17 cellular contexts compared by ENCODE assay signal in genomic region chr12:66746489-66747201, GRCh38.
DNase-seq lines count a peak whose midpoint lies in the region; ATAC-seq, FAIRE-seq and TF ChIP-seq lines count a peak whose summit lies in the region.
"Had no signal": no experiment of that assay in that cellular context is flagged by ENCODE, and none has a peak within 500 bp of the region (broad histone marks: within the 10 kb centered on the region; RNA-seq: fewer than 3 reads in every experiment).

No MANE protein-coding gene starts in this region.

- no peak overlapping the region for H2BK5ac ChIP-seq in H1 (ENCODE audit: low read depth, low read length)

- FAIRE-seq in H1 (lab: Jason Lieb, UNC) = peak; percentile 24
- FAIRE-seq: D721Med had no signal

- ATAC-seq in GM19035 (IDR thresholded peaks at IDR 0.05; ENCODE audit: unreplicated experiment) = no peak
- ATAC-seq in GM21360 (IDR thresholded peaks at IDR 0.05; ENCODE audit: unreplicated experiment) = no peak
- ATAC-seq: A549 had no signal

- H3K36me3 ChIP-seq in HEK293 (ENCODE audit: control insufficient read depth in 2 of 2, insufficient read depth in 1 of 2, low read length in 2 of 2) (no peaks in the 10 kb centered on the region), H1 (ENCODE audit: control insufficient read depth in 2 of 4, insufficient read depth in 4 of 4, low read length in 3 of 4) (no peaks in the 10 kb centered on the region)
- H3K36me3 ChIP-seq: BE2C, HAP-1 had no signal

- no peak overlapping the region for H3K27ac ChIP-seq in HEK293 (ENCODE audit: extremely low read depth, low read depth, low read length)
- no peak overlapping the region for H3K27ac ChIP-seq in H1 (ENCODE audit: low read depth, low read length)
- H3K27ac ChIP-seq: A549, GM23248, HL-60 had no signal

- H3K9me3 ChIP-seq in HEK293 (ENCODE audit: control insufficient read depth, insufficient read depth, low read depth, low read length) (no peaks in the 10 kb centered on the region), H1 (ENCODE audit: insufficient read depth in 2 of 2, low read depth in 1 of 2, low read length in 1 of 2) (no peaks in the 10 kb centered on the region)
- H3K9me3 ChIP-seq: A549, BE2C, HAP-1 had no signal

- no peaks in the 10 kb centered on the region for H4K20me1 ChIP-seq in H1 (replicated peaks in 1 of 2; ENCODE audit: control insufficient read depth in 1 of 2, insufficient read depth in 2 of 2, low read length in 2 of 2)

- DNase-seq in NCI-H82 (lab: John Stamatoyannopoulos, UW) = peak; percentile 34
- no peak for DNase-seq in H1 (ENCODE audit: low read depth in 1 of 2, low spot score in 2 of 2)
- DNase-seq in DMS53 treated with DMSO at 0.1 percent for 48 hours (lab: John Stamatoyannopoulos, UW; ENCODE audit: unreplicated experiment) = no peak
- DNase-seq in HPDE6-E6E7 (ENCODE audit: extremely low spot score) = no peak
- DNase-seq: BE2C; CD4-positive, alpha-beta memory T cell; DMS153; GM23248; IMR-90; KBM-7 had no signal

- no peak overlapping the region for H3K18ac ChIP-seq in H1 (ENCODE audit: extremely low read depth, low read length)

- no peak overlapping the region for H3K4me2 ChIP-seq in H1 (ENCODE audit: insufficient read depth in 1 of 2, low read depth in 2 of 2, low read length in 2 of 2)
- H3K4me2 ChIP-seq: A549 had no signal

- no peaks in the 10 kb centered on the region for H3K23me2 ChIP-seq in H1 (ENCODE audit: low read depth, low read length)

- POLR2A ChIA-PET in HEK293 (lab: Yijun Ruan, JAX) = interaction anchor here (1.4 kb wide), 1 partner anchor 522 kb away, joined by 3 read pairs; the partner anchor contains the start of gene CAND1
- POLR2A ChIA-PET in H1 (lab: Charles Lee; ENCODE audit: partially characterized antibody) = no interaction called here

- no peak overlapping the region for H3K9ac ChIP-seq in H1 (replicated peaks in 1 of 4; ENCODE audit: extremely low read depth in 1 of 4, low read depth in 3 of 4, low read length in 3 of 4)
- H3K9ac ChIP-seq: GM23248 had no signal

- no peak overlapping the region for H4K8ac ChIP-seq in H1 (ENCODE audit: extremely low read depth, insufficient read depth, low read length)

- no peak overlapping the region for H3K56ac ChIP-seq in H1 (replicated peaks; ENCODE audit: insufficient read length, low read depth, low read length)

- H2BK15ac ChIP-seq in H1 (ENCODE audit: low read length) = no peak overlapping the region

- H3K4me3 ChIP-seq in HEK293 (ENCODE audit: low read depth, low read length) = no peak overlapping the region
- H3K4me3 ChIP-seq in H1 (ENCODE audit: extremely low read depth in 1 of 4, insufficient read depth in 2 of 4, low read depth in 3 of 4, low read length in 4 of 4) = no peak overlapping the region
- H3K4me3 ChIP-seq: A549, GM23248, HAP-1 had no signal

- no peak overlapping the region for H2BK20ac ChIP-seq in H1 (ENCODE audit: low read length)

- no peak overlapping the region for H3K14ac ChIP-seq in H1 (ENCODE audit: insufficient read length)

- no peak for TF ChIP-seq EP300 in H1 (IDR thresholded peaks at IDR 0.05; ENCODE audit: borderline replicate concordance in 1 of 2, low read depth in 2 of 2, low read length in 2 of 2)

- H4K5ac ChIP-seq in H1 (ENCODE audit: insufficient read length, low read depth, low read length) = no peak overlapping the region

- 42% methylated on average over 1 of the region's 1 CpG; no CpG with 5 or more reads in 1 of the 2 experiments for WGBS in H1 (ENCODE audit: extremely low coverage in 1 of 2, insufficient coverage in 1 of 2, insufficient read length in 1 of 2, insufficient replicate concordance in 2 of 2, low coverage in 1 of 2, low lambda C conversion rate in 2 of 2, missing lambda C conversion rate in 1 of 2), 2 experiments

- CTCF ChIA-PET in HEK293 (lab: Yijun Ruan, JAX) = interaction anchor here (0.7 kb wide), 1 partner anchor 77 kb away, joined by 3 read pairs; no protein-coding TSS in a partner anchor
- CTCF ChIA-PET in H1 (lab: Charles Lee; ENCODE audit: partially characterized antibody) = interaction anchor here (0.9 to 2.5 kb wide), 7 partner anchors 8 to 65 kb away, joined by 3 to 9 read pairs (median 3); no protein-coding TSS in a partner anchor

- no peak for TF ChIP-seq RAD21 in H1 (IDR thresholded peaks at IDR 0.05 in 1 of 2, conservative IDR thresholded peaks at IDR 0.05 in 1 of 2; ENCODE audit: low read depth in 2 of 2, low read length in 2 of 2)

- no peak overlapping the region for H2BK12ac ChIP-seq in H1 (ENCODE audit: low read depth, low read length)

- H3K27me3 ChIP-seq in H1 (replicated peaks in 1 of 4; ENCODE audit: control insufficient read depth in 3 of 4, extremely low read depth in 1 of 4, insufficient read depth in 3 of 4, low read length in 3 of 4) = peaks cover 0 to 1% (median 0%) of the 10 kb centered on the region in 4 experiments; a peak in 1 of 7 replicates
- H3K27me3 ChIP-seq: BE2C had no signal

- no peak overlapping the region for H2AFZ ChIP-seq in H1 (ENCODE audit: low read length)
- H2AFZ ChIP-seq: GM23248 had no signal

- peaks cover 54% of the 10 kb centered on the region for H3K4me1 ChIP-seq in HEK293 (ENCODE audit: control insufficient read depth, insufficient read depth, low read length)
- H3K4me1 ChIP-seq in H1 (replicated peaks in 1 of 4; ENCODE audit: control insufficient read depth in 3 of 4, insufficient read depth in 4 of 4, low read length in 3 of 4) = peaks cover 0 to 3% (median 0%) of the 10 kb centered on the region in 4 experiments; a peak in 1 of 7 replicates
- H3K4me1 ChIP-seq: A549, BE2C, HAP-1 had no signal

- no peak overlapping the region for H2BK120ac ChIP-seq in H1 (replicated peaks; ENCODE audit: low read depth, low read length)

- no peak for TF ChIP-seq POLR2A in H1 (IDR thresholded peaks at IDR 0.05; ENCODE audit: control extremely low read depth in 1 of 2, low read depth in 2 of 2, low read length in 2 of 2)

- H3K79me2 ChIP-seq in H1 (ENCODE audit: control insufficient read depth in 1 of 2, insufficient read depth in 2 of 2, low read length in 2 of 2) = no peaks in the 10 kb centered on the region

- H3K79me1 ChIP-seq in H1 (ENCODE audit: low read depth, low read length) = no peaks in the 10 kb centered on the region

- no peak overlapping the region for H4K91ac ChIP-seq in H1 (replicated peaks; ENCODE audit: insufficient read length, low read length)

- H3K23ac ChIP-seq in H1 (ENCODE audit: insufficient read length) = no peak overlapping the region

- TF ChIP-seq CTCF in HEK293 (tag by site-specific recombination; IDR thresholded peaks at IDR 0.05) (no peak), H1 (IDR thresholded peaks at IDR 0.05; ENCODE audit: control extremely low read depth in 1 of 3, insufficient read depth in 1 of 3, low read depth in 1 of 3, low read length in 3 of 3) (no peak)

- H3K4ac ChIP-seq in H1 (replicated peaks; ENCODE audit: insufficient read length, low read depth, low read length) = no peak overlapping the region

- H2AK5ac ChIP-seq in H1 (ENCODE audit: low read depth, low read length) = no peak overlapping the region

TF ChIP-seq in HEK293, 187 proteins besides CTCF, POLR2A, EP300 and RAD21 (continues in another document):
- TF ChIP-seq SCRT2 (tag by site-specific recombination; IDR thresholded peaks at IDR 0.05) (peak; percentile 63; the same call in 1 of the 2 replicates), ZNF785 (tag by site-specific recombination; IDR thresholded peaks at IDR 0.05) (no peak), ZNF513 (tag by site-specific recombination; IDR thresholded peaks at IDR 0.05) (no peak), ZNF133 (tag by site-specific recombination; IDR thresholded peaks at IDR 0.05) (no peak), ZNF350 (tag by site-specific recombination; IDR thresholded peaks at IDR 0.05) (no peak)

TF ChIP-seq in H1, 55 proteins besides CTCF, POLR2A, EP300 and RAD21:
- TF ChIP-seq TCF12 (IDR thresholded peaks at IDR 0.05; ENCODE audit: low read depth, low read length) (no peak), TEAD4 (IDR thresholded peaks at IDR 0.05; ENCODE audit: low read depth, low read length) (peak; percentile 58; the same call in 1 of the 2 replicates)
